In genomic region chr6:169251822-169252804, GRCh38 we compare ENCODE assay signal across 10 cellular contexts. TPM values are rescaled to one million over a fixed set of nuclear protein-coding genes. Genes with fewer than 3 reads are reported as not detected.
DNase-seq lines count a peak whose midpoint lies in the region; ATAC-seq, FAIRE-seq and TF ChIP-seq lines count a peak whose summit lies in the region.
"Had no signal": no experiment of that assay in that cellular context is flagged by ENCODE, and none has a peak within 500 bp of the region (broad histone marks: within the 10 kb centered on the region; RNA-seq: fewer than 3 reads in every experiment).

No MANE protein-coding gene starts in this region.

- H3K36me3 Mint-ChIP-seq in stimulated activated memory B cell treated with anti-CD40 and anti-IgM and Interleukin-4, amounts not matched to agents 10 μg/mL and 1 μg/mL and 100 μg/mL, for 72 hours: no peaks in the 10 kb centered on the region
- no peaks in the 10 kb centered on the region for H3K36me3 Mint-ChIP-seq in progenitor cell of endocrine pancreas (ENCODE audit: insufficient read depth)

- no peak for TF ChIP-seq CTCF in HFF-Myc (IDR thresholded peaks at IDR 0.05; ENCODE audit: low read depth, low read length, missing control alignments)
- no peak for TF ChIP-seq CTCF in brain microvascular endothelial cell (IDR thresholded peaks at IDR 0.05; ENCODE audit: low read depth, low read length, missing control alignments)
- TF ChIP-seq CTCF in left lung (IDR thresholded peaks at IDR 0.05): no peak
- no peak for TF ChIP-seq CTCF in progenitor cell of endocrine pancreas (IDR thresholded peaks at IDR 0.05; ENCODE audit: unreplicated experiment)

- H3K9me3 ChIP-seq in left lung (no peaks in the 10 kb centered on the region), small intestine (ENCODE audit: control insufficient read depth, low read depth) (no peaks in the 10 kb centered on the region)

- FAIRE-seq in small intestine (lab: Jason Lieb, UNC): no peak

- no peaks in the 10 kb centered on the region for H3K27me3 ChIP-seq in brain microvascular endothelial cell (replicated peaks)
- H3K27me3 ChIP-seq in left lung: peaks cover 24 to 74% of the 10 kb centered on the region in 2 donors
- H3K27me3 ChIP-seq in small intestine (ENCODE audit: control insufficient read depth in 2 of 2, insufficient read depth in 2 of 2, low read length in 2 of 2): peaks cover 0 to 18% of the 10 kb centered on the region in 2 donors

- peaks cover 8 to 11% of the 10 kb centered on the region in 2 donors for H3K4me1 ChIP-seq in left lung
- no peaks in the 10 kb centered on the region for H3K4me1 ChIP-seq in small intestine (ENCODE audit: control insufficient read depth in 2 of 2, insufficient read depth in 1 of 2, low read depth in 1 of 2, low read length in 1 of 2)
- H3K4me1 ChIP-seq: parathyroid adenoma had no signal

- H3K9me3 Mint-ChIP-seq in stimulated activated memory B cell treated with anti-CD40 and anti-IgM and Interleukin-4, amounts not matched to agents 10 μg/mL and 1 μg/mL and 100 μg/mL, for 72 hours: peaks cover 7% of the 10 kb centered on the region
- peaks cover 5% of the 10 kb centered on the region for H3K9me3 Mint-ChIP-seq in progenitor cell of endocrine pancreas (ENCODE audit: low read depth)

- peaks cover 54% of the 10 kb centered on the region for H3K27me3 Mint-ChIP-seq in stimulated activated memory B cell treated with anti-CD40 and anti-IgM and Interleukin-4, amounts not matched to agents 10 μg/mL and 1 μg/mL and 100 μg/mL, for 72 hours
- H3K27me3 Mint-ChIP-seq in progenitor cell of endocrine pancreas: peaks cover 73% of the 10 kb centered on the region

- WGBS in small intestine, 3 donors: 35 to 46% (median 41%) methylated on average over 27 of the region's 27 CpGs

- H3K4me3 Mint-ChIP-seq in stimulated activated memory B cell treated with anti-CD40 and anti-IgM and Interleukin-4, amounts not matched to agents 10 μg/mL and 1 μg/mL and 100 μg/mL, for 72 hours: no peak overlapping the region
- H3K4me3 Mint-ChIP-seq in progenitor cell of endocrine pancreas (ENCODE audit: low read depth): no peak overlapping the region

- H3K36me3 ChIP-seq in brain microvascular endothelial cell (replicated peaks) (peaks cover 36% of the 10 kb centered on the region), left lung (no peaks in the 10 kb centered on the region), small intestine (ENCODE audit: control insufficient read depth in 2 of 2, insufficient read depth in 2 of 2, low read length in 2 of 2) (no peaks in the 10 kb centered on the region)

- peak overlapping the region; percentile 5 for H3K27ac ChIP-seq in brain microvascular endothelial cell
- H3K27ac ChIP-seq in left lung: peak overlapping the region in 1 of 2 donors; percentile 88
- no peak overlapping the region for H3K27ac ChIP-seq in small intestine (ENCODE audit: low read depth in 1 of 2, low read length in 1 of 2)
- H3K27ac ChIP-seq: parathyroid adenoma had no signal

- intact Hi-C loops in left lung (cut with DNase I): no loop called here

- peaks cover 26% of the 10 kb centered on the region for H3K4me1 Mint-ChIP-seq in stimulated activated memory B cell treated with anti-CD40 and anti-IgM and Interleukin-4, amounts not matched to agents 10 μg/mL and 1 μg/mL and 100 μg/mL, for 72 hours
- H3K4me1 Mint-ChIP-seq in progenitor cell of endocrine pancreas (ENCODE audit: low read depth): peaks cover 12% of the 10 kb centered on the region

- H3K4me3 ChIP-seq in HFF-Myc (replicated peaks; ENCODE audit: low read depth, low read length) (peak overlapping the region; percentile 75), brain microvascular endothelial cell (ENCODE audit: low read depth, low read length) (peak overlapping the region; percentile 87), left lung (peak overlapping the region; percentile 27), small intestine (ENCODE audit: low read depth in 1 of 2, low read length in 2 of 2) (no peak overlapping the region)

- in situ Hi-C loops in brain microvascular endothelial cell (cut with HindIII; ENCODE audit: low pct_ligation_motif_present, low sequenced_read_pairs): no loop called here

- ATAC-seq in left lung: no peak
- ATAC-seq in stimulated activated memory B cell treated with anti-CD40 and anti-IgM and Interleukin-4, amounts not matched to agents 10 μg/mL and 1 μg/mL and 100 μg/mL, for 72 hours: peak; percentile 24
- no peak for ATAC-seq in left lobe of liver

- no peak overlapping the region for H3K27ac Mint-ChIP-seq in stimulated activated memory B cell treated with anti-CD40 and anti-IgM and Interleukin-4, amounts not matched to agents 10 μg/mL and 1 μg/mL and 100 μg/mL, for 72 hours
- no peak overlapping the region for H3K27ac Mint-ChIP-seq in progenitor cell of endocrine pancreas

- DNase-seq in HFF-Myc (ENCODE audit: extremely low read depth, low read depth) (no peak), brain microvascular endothelial cell (no peak), left lung (no peak), midbrain (lab: John Stamatoyannopoulos, UW) (no peak), small intestine (no peak), left lobe of liver (ENCODE audit: low spot score) (no peak), progenitor cell of endocrine pancreas (ENCODE audit: low spot score, unreplicated experiment) (no peak)
- DNase-seq: stimulated activated naive CD4-positive, alpha-beta T cell treated with Interleukin-2 at 50 U/mL for 16 hours had no signal

RNA-seq across cellular contexts. Expression of gene THBS2, which starts 1.5 kb away (rescaled TPM):
- 100 to 1,000 TPM in 1 of 2 donors, 10 to 100 TPM in 1; 34.7 to 126 TPM for total RNA-seq in left lung
- 1 to 10 TPM in 1 of 3 donors, under 1 TPM in 2; 0.45 to 4.7 (median 0.81) TPM for polyA plus RNA-seq in small intestine
- total RNA-seq in left lobe of liver: 2.9 TPM
- 0.04 TPM in 1 of 2 replicates, not detected in the other for total RNA-seq in progenitor cell of endocrine pancreas

Comparison
In these comparisons a context has a peak if more than half of its experiments do, and no peak if none do; other contexts are left out.
1. H3K4me3 ChIP-seq: peak in HFF-Myc (single experiment), brain microvascular endothelial cell (single experiment) and left lung (2 of 2); none in small intestine (0 of 2).